Comparison of ENCODE assay signal across 19 cellular contexts in genomic region chr3:44318929-44319328, GRCh38. TPM values are rescaled to one million over a fixed set of nuclear protein-coding genes. Genes with fewer than 3 reads are reported as not detected.
DNase-seq lines count a peak whose midpoint lies in the region; ATAC-seq, FAIRE-seq and TF ChIP-seq lines count a peak whose summit lies in the region.
"Had no signal": no experiment of that assay in that cellular context is flagged by ENCODE, and none has a peak within 500 bp of the region (broad histone marks: within the 10 kb centered on the region; RNA-seq: fewer than 3 reads in every experiment).

No MANE protein-coding gene starts in this region.

- no peak overlapping the region for H3K4me2 ChIP-seq in neuronal stem cell (ENCODE audit: insufficient read depth, low read length, poor library complexity, severe bottlenecking)
- H3K4me2 ChIP-seq: smooth muscle cell had no signal

- no peaks in the 10 kb centered on the region for H3K79me1 ChIP-seq in neuronal stem cell (ENCODE audit: low read depth, low read length)

- no peaks in the 10 kb centered on the region for H3K36me3 Mint-ChIP-seq in nephron progenitor cell (ENCODE audit: low read depth)

- no peak for FAIRE-seq in GM19239 (lab: Jason Lieb, UNC)

- H3K4me3 ChIP-seq in neuronal stem cell (ENCODE audit: low read length in 2 of 2) = no peak overlapping the region
- H3K4me3 ChIP-seq: gastroesophageal sphincter, pancreas, smooth muscle cell, vagina had no signal

- no peaks in the 10 kb centered on the region for H3K9me3 ChIP-seq in neuronal stem cell (replicated peaks in 1 of 2; ENCODE audit: control insufficient read depth in 2 of 2, insufficient read depth in 1 of 2, low read depth in 1 of 2, low read length in 2 of 2)
- H3K9me3 ChIP-seq: gastroesophageal sphincter, pancreas, vagina had no signal

- no CpG with 5 or more reads among the region's 7 CpGs for WGBS in neuronal stem cell (ENCODE audit: extremely low coverage in 2 of 2, insufficient read length in 2 of 2, insufficient replicate concordance in 1 of 2), 2 donors

- no peak overlapping the region for H3K18ac ChIP-seq in neuronal stem cell (ENCODE audit: low read length)

- H4K91ac ChIP-seq in neuronal stem cell (ENCODE audit: low read depth, low read length, poor library complexity) = no peak overlapping the region

- no peaks in the 10 kb centered on the region for H3K9me3 Mint-ChIP-seq in nephron progenitor cell
- H3K9me3 Mint-ChIP-seq: central memory CD8-positive, alpha-beta T cell had no signal

- no peak overlapping the region for H4K8ac ChIP-seq in neuronal stem cell (ENCODE audit: low read depth, low read length)

- no peak overlapping the region for H3K9ac ChIP-seq in neuronal stem cell (ENCODE audit: low read depth, low read length, poor library complexity)

- no peak overlapping the region for H3K14ac ChIP-seq in neuronal stem cell (ENCODE audit: low read length)

- no peak overlapping the region for H2AK5ac ChIP-seq in neuronal stem cell (ENCODE audit: low read depth, low read length)

- H3K27me3 ChIP-seq in neuronal stem cell (ENCODE audit: control insufficient read depth in 3 of 3, insufficient read depth in 3 of 3, low read depth in 1 of 3, low read length in 3 of 3) = no peaks in the 10 kb centered on the region
- H3K27me3 ChIP-seq: pancreas, vagina had no signal

- H3K4me1 ChIP-seq in neuronal stem cell (ENCODE audit: control insufficient read depth in 2 of 2, insufficient read depth in 1 of 2, low read depth in 1 of 2, low read length in 2 of 2) = no peaks in the 10 kb centered on the region
- H3K4me1 ChIP-seq: gastroesophageal sphincter, vagina had no signal

- H2BK12ac ChIP-seq in neuronal stem cell (ENCODE audit: low read length) = no peak overlapping the region

- H2BK15ac ChIP-seq in neuronal stem cell (ENCODE audit: low read length) = no peak overlapping the region

- no peak overlapping the region for H2BK5ac ChIP-seq in neuronal stem cell (ENCODE audit: low read length)

- H3K27me3 Mint-ChIP-seq in nephron progenitor cell (ENCODE audit: low read depth, poor library complexity) = peaks cover 8% of the 10 kb centered on the region

- no peak for TF ChIP-seq CTCF in nephron progenitor cell (IDR thresholded peaks at IDR 0.05)

- H3K4me3 Mint-ChIP-seq in nephron progenitor cell = no peak overlapping the region
- H3K4me3 Mint-ChIP-seq: central memory CD8-positive, alpha-beta T cell had no signal

- DNase-seq in SHP77 (lab: John Stamatoyannopoulos, UW) = peak; percentile 10 to 18
- DNase-seq in SHP77 treated with DMSO at 0.1 percent for 48 hours (lab: John Stamatoyannopoulos, UW) = no peak
- peak; percentile 50 for DNase-seq in MV-4-11 (lab: John Stamatoyannopoulos, UW)
- peak; percentile 84 for DNase-seq in UCSD-AML1 (lab: John Stamatoyannopoulos, UW; ENCODE audit: unreplicated experiment)
- DNase-seq in nephron progenitor cell = no peak
- DNase-seq in GM19239 (ENCODE audit: insufficient read length, low spot score) = no peak
- DNase-seq in neuronal stem cell (ENCODE audit: low spot score) = no peak
- DNase-seq: activated T-cell treated with anti-CD3 and anti-CD28 coated beads for 4 hours; COR-L47; HCEC 1CT; left colon; NCI-H2107; pancreas; stimulated activated naive CD4-positive, alpha-beta T cell treated with Interleukin-2 at 50 U/mL for 16 hours had no signal

- no peak overlapping the region for H3K27ac ChIP-seq in neuronal stem cell (replicated peaks; ENCODE audit: low read length)
- H3K27ac ChIP-seq: gastroesophageal sphincter, pancreas, vagina had no signal

- H2BK120ac ChIP-seq in neuronal stem cell (ENCODE audit: low read depth, low read length) = no peak overlapping the region

- no peaks in the 10 kb centered on the region for H3K4me1 Mint-ChIP-seq in nephron progenitor cell
- H3K4me1 Mint-ChIP-seq: central memory CD8-positive, alpha-beta T cell had no signal

- H3K23ac ChIP-seq in neuronal stem cell (ENCODE audit: low read depth, low read length, poor library complexity) = no peak overlapping the region

- H3K4ac ChIP-seq in neuronal stem cell (ENCODE audit: low read length) = no peak overlapping the region

- peak overlapping the region; percentile 71 for H3K27ac Mint-ChIP-seq in nephron progenitor cell

- ATAC-seq in GM21737 (IDR thresholded peaks at IDR 0.05; ENCODE audit: unreplicated experiment) = no peak
- ATAC-seq: gastroesophageal sphincter, left colon, pancreas had no signal

- H3K36me3 ChIP-seq in neuronal stem cell (replicated peaks in 1 of 2; ENCODE audit: control insufficient read depth in 2 of 2, insufficient read depth in 2 of 2, low read length in 2 of 2) = no peaks in the 10 kb centered on the region
- H3K36me3 ChIP-seq: gastroesophageal sphincter, pancreas, vagina had no signal

- H2AFZ ChIP-seq in neuronal stem cell (ENCODE audit: low read length) = no peak overlapping the region

RNA-seq across cellular contexts. Expression of gene TCAIM, which starts 19.6 kb away (rescaled TPM):
- polyA plus RNA-seq in neuronal stem cell (2013, experiment 1 of 2) = 16.5 TPM
- polyA plus RNA-seq in neuronal stem cell (2013, experiment 2 of 2) = 16.5 TPM

Comparison
In these comparisons a context has a peak if more than half of its experiments do, and no peak if none do; other contexts are left out.
1. DNase-seq: peak in SHP77 (2 of 2), MV-4-11 (single experiment) and UCSD-AML1 (single experiment); none in SHP77 treated with DMSO at 0.1 percent for 48 hours (single experiment), nephron progenitor cell (single experiment), GM19239 (single experiment) and neuronal stem cell (single experiment).